In the genomic region with DNA sequence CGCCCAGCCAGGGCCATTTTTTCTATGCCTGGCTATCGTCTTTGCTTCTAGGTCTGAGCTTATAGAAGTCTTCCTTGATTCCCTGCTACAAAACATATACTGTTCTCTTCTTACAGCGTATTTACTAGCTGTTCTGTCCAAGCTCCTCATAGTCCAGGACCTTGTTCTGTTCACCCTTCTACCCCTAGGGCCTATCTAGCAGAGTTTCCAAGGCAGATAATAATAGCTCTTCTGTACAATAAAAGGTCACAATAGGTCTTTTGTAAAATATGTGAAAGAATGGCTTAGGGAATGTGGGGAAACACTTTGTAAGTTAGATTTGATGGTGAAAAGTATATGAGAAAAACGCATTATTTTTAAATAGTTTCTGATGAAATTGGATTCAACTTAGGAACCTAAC, we compare ENCODE assay signal across 29 cellular contexts.
"Had no signal": no experiment of that assay in that cellular context is flagged by ENCODE, and none has a peak within 500 bp of the region (broad histone marks: within the 10 kb centered on the region; RNA-seq: fewer than 3 reads in every experiment).

No MANE protein-coding gene starts in this region.

- H3K27ac ChIP-seq: colonic mucosa, left lung, lower lobe of right lung, neutrophil, ovary, prostate gland, suprapubic skin, tibial nerve had no signal

- H3K4me1 ChIP-seq: colonic mucosa, lower lobe of right lung, prostate gland, suprapubic skin had no signal

- H3K4me3 ChIP-seq: colonic mucosa, gastroesophageal sphincter, left lung, lower lobe of right lung, ovary, prostate gland, smooth muscle cell, suprapubic skin, tibial nerve had no signal

- H3K36me3 ChIP-seq: colonic mucosa, gastroesophageal sphincter, left lung, lower lobe of right lung, neutrophil, ovary, prostate gland, suprapubic skin, tibial nerve had no signal

- H3K9me3 ChIP-seq: colonic mucosa, gastroesophageal sphincter, left lung, lower lobe of right lung, neutrophil, ovary, prostate gland, suprapubic skin, tibial nerve had no signal

- H3K27me3 ChIP-seq: colonic mucosa, gastroesophageal sphincter, neutrophil, ovary, suprapubic skin, tibial nerve had no signal

- ATAC-seq: activated T-cell treated with anti-CD3 and anti-CD28 coated beads, Interleukin-2, amount 50 U/mL, for 4 hours; activated T-helper 17 cell treated with anti-CD3 and anti-CD28 coated beads, Interleukin-2, amount 50 U/mL, for 72 hours; gastroesophageal sphincter; lower lobe of right lung; stimulated activated memory B cell treated with anti-CD40 and anti-IgM and Interleukin-4, amounts not matched to agents 10 μg/mL and 1 μg/mL and 100 μg/mL, for 72 hours; stimulated activated naive CD8-positive, alpha-beta T cell treated with anti-CD3 and anti-CD28 coated beads, Interleukin-15, amount 100 ng/mL, for 72 hours had no signal

- DNase-seq: activated CD4-positive, alpha-beta memory T cell treated with anti-CD3 and anti-CD28 coated beads, Interleukin-2, amount 10 ng/mL, durations not matched to agents 7 days and 5 days; activated CD4-positive, alpha-beta T cell treated with anti-CD3 and anti-CD28 coated beads for 1 hour; activated CD4-positive, alpha-beta T cell treated with anti-CD3 and anti-CD28 coated beads, Interleukin-2, amount 10 ng/mL, durations not matched to agents 7 days and 5 days; activated CD8-positive, alpha-beta memory T cell treated with anti-CD3 and anti-CD28 coated beads, Interleukin-2, amount 50 U/mL, for 48 hours; activated T-cell treated with anti-CD3 and anti-CD28 coated beads, Interleukin-2, amount 50 U/mL, for 4 hours; cerebellar nuclear complex; colonic mucosa; effector memory CD4-positive, alpha-beta T cell; head of caudate nucleus; kidney glomerular epithelial cell; left lung; lower lobe of right lung; naive B cell; nephron progenitor cell; ovary; stimulated activated CD4-positive, alpha-beta T cell treated with anti-CD3 and anti-CD28 coated beads, Interleukin-1b, Interleukin-23, amount 100 ng/mL, for 48 hours; stimulated activated CD4-positive, alpha-beta T cell treated with anti-CD3 and anti-CD28 coated beads, Interleukin-4, amount 100 ng/mL, for 4 hours; stimulated activated CD8-positive, alpha-beta memory T cell treated with anti-CD3 and anti-CD28 coated beads, Interleukin-4, amount 100 ng/mL, for 48 hours; stimulated activated naive CD8-positive, alpha-beta T cell treated with anti-CD3 and anti-CD28 coated beads, Interleukin-15, amount 100 ng/mL, for 72 hours; SW 1271; T-helper 9 cell had no signal
